20 cellular contexts compared by ENCODE assay signal in the genomic region with DNA sequence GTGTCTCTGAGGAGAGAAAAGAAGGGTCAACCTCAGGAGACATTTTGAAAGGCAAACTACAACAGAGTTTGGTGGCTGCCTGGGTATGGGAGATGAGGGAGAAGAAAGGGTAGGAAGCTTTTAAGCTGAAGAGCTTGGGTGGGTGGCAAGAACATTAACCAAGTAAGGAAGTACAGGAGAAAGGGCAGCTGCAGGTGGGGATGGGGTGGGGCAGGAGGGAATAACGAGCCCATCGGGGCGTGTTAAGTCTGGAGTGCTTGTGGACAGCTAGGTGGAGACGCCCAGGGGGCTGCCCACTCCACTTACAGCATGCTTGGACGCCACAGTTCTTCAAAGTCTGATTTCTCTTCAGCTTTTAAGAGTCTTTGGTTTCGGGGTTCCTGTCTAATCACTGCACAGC. TPM values are rescaled to one million over a fixed set of nuclear protein-coding genes. Genes with fewer than 3 reads are reported as not detected.
DNase-seq lines count a peak whose midpoint lies in the region; ATAC-seq and TF ChIP-seq lines count a peak whose summit lies in the region.
"Had no signal": no experiment of that assay in that cellular context is flagged by ENCODE, and none has a peak within 500 bp of the region (broad histone marks: within the 10 kb centered on the region; RNA-seq: fewer than 3 reads in every experiment).

No MANE protein-coding gene starts in this region.

- H3K27me3 ChIP-seq in foreskin keratinocyte = no peaks in the 10 kb centered on the region
- no peaks in the 10 kb centered on the region for H3K27me3 ChIP-seq in SJCRH30
- H3K27me3 ChIP-seq: BLaER1 had no signal

- intact Hi-C loops in mucosa of descending colon (cut with DNase I, micrococcal nuclease) = no loop called here

- ATAC-seq in activated naive CD8-positive, alpha-beta T cell treated with anti-CD3 and anti-CD28 coated beads, Interleukin-2, amount 10 ng/mL, durations not matched to agents 7 days and 5 days (ENCODE audit: low read depth) = no peak
- no peak for ATAC-seq in activated T-helper 17 cell treated with anti-CD3 and anti-CD28 coated beads, Interleukin-2, amount 50 U/mL, for 72 hours (replicated peaks)
- peak; percentile 31 for ATAC-seq in mucosa of descending colon
- ATAC-seq in stimulated activated memory B cell treated with anti-CD40 and anti-IgM and Interleukin-4, amounts not matched to agents 10 μg/mL and 1 μg/mL and 100 μg/mL, for 72 hours = no peak
- no peak for ATAC-seq in GM21619 (IDR thresholded peaks at IDR 0.05; ENCODE audit: unreplicated experiment)
- no peak for ATAC-seq in foreskin keratinocyte
- ATAC-seq: PC-3 had no signal

- no peak overlapping the region for H3K4me3 Mint-ChIP-seq in activated naive CD8-positive, alpha-beta T cell treated with anti-CD3 and anti-CD28 coated beads, Interleukin-2, amount 10 ng/mL, durations not matched to agents 7 days and 5 days
- no peak overlapping the region for H3K4me3 Mint-ChIP-seq in activated naive CD8-positive, alpha-beta T cell treated with anti-CD3 and anti-CD28 coated beads for 36 hours
- no peak overlapping the region for H3K4me3 Mint-ChIP-seq in activated T-helper 17 cell treated with anti-CD3 and anti-CD28 coated beads, Interleukin-2, amount 50 U/mL, for 72 hours
- no peak overlapping the region for H3K4me3 Mint-ChIP-seq in stimulated activated memory B cell treated with anti-CD40 and anti-IgM and Interleukin-4, amounts not matched to agents 10 μg/mL and 1 μg/mL and 100 μg/mL, for 72 hours

- TF ChIP-seq CTCF in mucosa of descending colon (IDR thresholded peaks at IDR 0.05) (no peak), foreskin keratinocyte (conservative IDR thresholded peaks at IDR 0.05) (no peak)

- no peak for DNase-seq in activated naive CD8-positive, alpha-beta T cell treated with anti-CD3 and anti-CD28 coated beads, Interleukin-2, amount 10 ng/mL, durations not matched to agents 7 days and 5 days
- DNase-seq in activated naive CD8-positive, alpha-beta T cell treated with anti-CD3 and anti-CD28 coated beads for 36 hours = no peak
- DNase-seq in mucosa of descending colon (no peak), foreskin keratinocyte (no peak), SJCRH30 (no peak)
- DNase-seq: DMS 273 treated with DMSO at 0.1 percent for 48 hours, GM23248, IMR-90, NCI-H1417 treated with DMSO at 0.1 percent for 48 hours, NCI-H187 treated with DMSO at 0.1 percent for 48 hours, NCI-H2227 treated with DMSO at 0.1 percent for 48 hours, NCI-H524, PC-3, RPMI8226, SHP77 treated with DMSO at 0.1 percent for 48 hours had no signal

- no peaks in the 10 kb centered on the region for H3K27me3 Mint-ChIP-seq in activated naive CD8-positive, alpha-beta T cell treated with anti-CD3 and anti-CD28 coated beads, Interleukin-2, amount 10 ng/mL, durations not matched to agents 7 days and 5 days
- no peaks in the 10 kb centered on the region for H3K27me3 Mint-ChIP-seq in activated naive CD8-positive, alpha-beta T cell treated with anti-CD3 and anti-CD28 coated beads for 36 hours
- no peaks in the 10 kb centered on the region for H3K27me3 Mint-ChIP-seq in activated T-helper 17 cell treated with anti-CD3 and anti-CD28 coated beads, Interleukin-2, amount 50 U/mL, for 72 hours
- H3K27me3 Mint-ChIP-seq in stimulated activated memory B cell treated with anti-CD40 and anti-IgM and Interleukin-4, amounts not matched to agents 10 μg/mL and 1 μg/mL and 100 μg/mL, for 72 hours = no peaks in the 10 kb centered on the region

- no peaks in the 10 kb centered on the region for H3K9me3 Mint-ChIP-seq in activated naive CD8-positive, alpha-beta T cell treated with anti-CD3 and anti-CD28 coated beads, Interleukin-2, amount 10 ng/mL, durations not matched to agents 7 days and 5 days
- no peaks in the 10 kb centered on the region for H3K9me3 Mint-ChIP-seq in activated naive CD8-positive, alpha-beta T cell treated with anti-CD3 and anti-CD28 coated beads for 36 hours
- H3K9me3 Mint-ChIP-seq in activated T-helper 17 cell treated with anti-CD3 and anti-CD28 coated beads, Interleukin-2, amount 50 U/mL, for 72 hours = no peaks in the 10 kb centered on the region
- H3K9me3 Mint-ChIP-seq in stimulated activated memory B cell treated with anti-CD40 and anti-IgM and Interleukin-4, amounts not matched to agents 10 μg/mL and 1 μg/mL and 100 μg/mL, for 72 hours = no peaks in the 10 kb centered on the region

- peaks cover 29% of the 10 kb centered on the region for H3K36me3 Mint-ChIP-seq in activated naive CD8-positive, alpha-beta T cell treated with anti-CD3 and anti-CD28 coated beads, Interleukin-2, amount 10 ng/mL, durations not matched to agents 7 days and 5 days
- H3K36me3 Mint-ChIP-seq in activated naive CD8-positive, alpha-beta T cell treated with anti-CD3 and anti-CD28 coated beads for 36 hours = peaks cover 5% of the 10 kb centered on the region
- peaks cover 70% of the 10 kb centered on the region for H3K36me3 Mint-ChIP-seq in activated T-helper 17 cell treated with anti-CD3 and anti-CD28 coated beads, Interleukin-2, amount 50 U/mL, for 72 hours (ENCODE audit: low read depth)
- peaks cover 37% of the 10 kb centered on the region for H3K36me3 Mint-ChIP-seq in stimulated activated memory B cell treated with anti-CD40 and anti-IgM and Interleukin-4, amounts not matched to agents 10 μg/mL and 1 μg/mL and 100 μg/mL, for 72 hours

- POLR2A ChIA-PET in activated naive CD8-positive, alpha-beta T cell treated with anti-CD3 and anti-CD28 coated beads, Interleukin-2, amount 10 ng/mL, durations not matched to agents 7 days and 5 days (lab: Charles Lee) = no interaction called here

- H3K4me3 ChIP-seq in mucosa of descending colon (no peak overlapping the region), SJCRH30 (no peak overlapping the region)
- H3K4me3 ChIP-seq: BLaER1, GM23248, HAP-1 had no signal

- H3K9me3 ChIP-seq in mucosa of descending colon (no peaks in the 10 kb centered on the region), SJCRH30 (replicated peaks) (no peaks in the 10 kb centered on the region)
- H3K9me3 ChIP-seq: BLaER1, HAP-1 had no signal

- no peak overlapping the region for H3K27ac ChIP-seq in foreskin keratinocyte
- H3K27ac ChIP-seq in SJCRH30 = no peak overlapping the region
- H3K27ac ChIP-seq: BLaER1, GM23248 had no signal

- H3K4me1 ChIP-seq in mucosa of descending colon (ENCODE audit: low read depth) (peaks cover 12% of the 10 kb centered on the region), foreskin keratinocyte (no peaks in the 10 kb centered on the region), SJCRH30 (no peaks in the 10 kb centered on the region)
- H3K4me1 ChIP-seq: BLaER1, HAP-1 had no signal

- H3K36me3 ChIP-seq in mucosa of descending colon (ENCODE audit: low read depth) = no peaks in the 10 kb centered on the region
- H3K36me3 ChIP-seq in SJCRH30 = no peaks in the 10 kb centered on the region
- H3K36me3 ChIP-seq: HAP-1 had no signal

- peak overlapping the region; percentile 42 for H3K27ac Mint-ChIP-seq in activated naive CD8-positive, alpha-beta T cell treated with anti-CD3 and anti-CD28 coated beads, Interleukin-2, amount 10 ng/mL, durations not matched to agents 7 days and 5 days
- no peak overlapping the region for H3K27ac Mint-ChIP-seq in activated naive CD8-positive, alpha-beta T cell treated with anti-CD3 and anti-CD28 coated beads for 36 hours
- peak overlapping the region; percentile 52 for H3K27ac Mint-ChIP-seq in activated T-helper 17 cell treated with anti-CD3 and anti-CD28 coated beads, Interleukin-2, amount 50 U/mL, for 72 hours
- H3K27ac Mint-ChIP-seq in stimulated activated memory B cell treated with anti-CD40 and anti-IgM and Interleukin-4, amounts not matched to agents 10 μg/mL and 1 μg/mL and 100 μg/mL, for 72 hours = peak overlapping the region; percentile 6

- H3K4me1 Mint-ChIP-seq in activated naive CD8-positive, alpha-beta T cell treated with anti-CD3 and anti-CD28 coated beads, Interleukin-2, amount 10 ng/mL, durations not matched to agents 7 days and 5 days = peaks cover 6% of the 10 kb centered on the region
- peaks cover 8% of the 10 kb centered on the region for H3K4me1 Mint-ChIP-seq in activated naive CD8-positive, alpha-beta T cell treated with anti-CD3 and anti-CD28 coated beads for 36 hours
- H3K4me1 Mint-ChIP-seq in activated T-helper 17 cell treated with anti-CD3 and anti-CD28 coated beads, Interleukin-2, amount 50 U/mL, for 72 hours = peaks cover 12% of the 10 kb centered on the region
- no peaks in the 10 kb centered on the region for H3K4me1 Mint-ChIP-seq in stimulated activated memory B cell treated with anti-CD40 and anti-IgM and Interleukin-4, amounts not matched to agents 10 μg/mL and 1 μg/mL and 100 μg/mL, for 72 hours

RNA-seq across cellular contexts. Expression of a gene that starts 42.8 kb away (rescaled TPM):
- 10 to 100 TPM; 37.7 to 43.7 TPM for total RNA-seq in activated naive CD8-positive, alpha-beta T cell treated with anti-CD3 and anti-CD28 coated beads, Interleukin-2, amount 10 ng/mL, durations not matched to agents 7 days and 5 days
- total RNA-seq in activated naive CD8-positive, alpha-beta T cell treated with anti-CD3 and anti-CD28 coated beads for 36 hours = 10 to 100 TPM; 13.4 to 15.5 TPM
- total RNA-seq in activated T-helper 17 cell treated with anti-CD3 and anti-CD28 coated beads, Interleukin-2, amount 50 U/mL, for 72 hours = 10 to 100 TPM; 13.3 to 22.0 TPM
- 10 to 100 TPM; 24.0 to 39.7 (median 28.4) TPM for total RNA-seq in mucosa of descending colon
- 8.7 and 10.4 TPM in 2 replicates for total RNA-seq in foreskin keratinocyte
- 3.1 and 4.2 TPM in 2 replicates for polyA plus RNA-seq in foreskin keratinocyte
- total RNA-seq in SJCRH30 (2014; rRNA removed; shearing (Covaris generic)) = 13.9 and 16.4 TPM in 2 replicates

RNA-seq across cellular contexts. Expression of a gene that starts 43.0 kb away (rescaled TPM):
- total RNA-seq in activated naive CD8-positive, alpha-beta T cell treated with anti-CD3 and anti-CD28 coated beads, Interleukin-2, amount 10 ng/mL, durations not matched to agents 7 days and 5 days = 10 to 100 TPM; 17.4 to 18.6 TPM
- total RNA-seq in activated naive CD8-positive, alpha-beta T cell treated with anti-CD3 and anti-CD28 coated beads for 36 hours = 10 to 100 TPM; 24.1 to 24.2 TPM
- total RNA-seq in activated T-helper 17 cell treated with anti-CD3 and anti-CD28 coated beads, Interleukin-2, amount 50 U/mL, for 72 hours = 10 to 100 TPM in 1 of 2 donors, 1 to 10 TPM in 1; 8.9 to 15.4 TPM
- 10 to 100 TPM; 22.4 to 33.2 (median 30.3) TPM for total RNA-seq in mucosa of descending colon
- total RNA-seq in foreskin keratinocyte = 20.3 and 22.0 TPM in 2 replicates
- 18.9 and 21.2 TPM in 2 replicates for polyA plus RNA-seq in foreskin keratinocyte
- total RNA-seq in SJCRH30 (2014; rRNA removed; shearing (Covaris generic)) = 33.0 and 38.6 TPM in 2 replicates
